ENCODE assay signal across 26 cellular contexts in the genomic region with DNA sequence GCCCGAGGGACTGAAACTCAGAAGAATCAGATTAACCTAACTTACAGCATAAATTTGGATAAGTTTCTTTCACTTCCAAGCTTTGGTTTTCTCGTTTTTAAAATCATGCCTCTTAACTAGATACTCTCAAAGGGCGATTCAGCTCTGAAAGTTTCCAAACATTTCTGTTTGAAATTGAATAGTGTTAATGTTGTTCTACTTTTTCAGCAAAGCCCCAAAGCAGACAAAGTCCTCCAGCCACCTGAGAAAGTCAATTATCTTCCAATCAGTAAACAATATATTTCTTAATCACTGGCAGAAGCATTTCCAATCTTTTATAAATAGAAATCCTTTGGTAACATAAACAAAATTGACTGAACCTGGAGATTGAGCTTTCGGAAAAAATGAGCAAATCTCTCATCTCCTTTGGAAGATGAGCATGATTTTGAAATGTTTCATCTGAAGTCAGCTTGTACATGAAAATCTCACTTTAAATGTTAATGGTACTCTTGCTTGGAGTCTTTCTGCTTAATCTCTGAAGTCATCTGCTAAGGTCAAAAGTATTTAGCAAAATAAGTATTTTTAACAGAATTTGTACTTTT.
DNase-seq lines count a peak whose midpoint lies in the region; ATAC-seq, FAIRE-seq and TF ChIP-seq lines count a peak whose summit lies in the region.
"Had no signal": no experiment of that assay in that cellular context is flagged by ENCODE, and none has a peak within 500 bp of the region (broad histone marks: within the 10 kb centered on the region; RNA-seq: fewer than 3 reads in every experiment).

No MANE protein-coding gene starts in this region.

- H3K4me3 ChIP-seq in OCI-LY3 (ENCODE audit: low read length) (no peak overlapping the region), neural cell (ENCODE audit: low read length) (peak overlapping the region; percentile 43), upper lobe of left lung (no peak overlapping the region)
- H3K4me3 ChIP-seq: A549; BLaER1 treated with 17β-estradiol and CSF1 and Interleukin-3, amounts not matched to agents 10 nM and 100 nM; GM23248 had no signal

- H2AFZ ChIP-seq in OCI-LY3 (ENCODE audit: low read depth, low read length), result no peak overlapping the region
- no peak overlapping the region for H2AFZ ChIP-seq in neural cell (ENCODE audit: low read depth, low read length)
- H2AFZ ChIP-seq: GM23248 had no signal

- TF ChIP-seq CTCF in OCI-LY3 (IDR thresholded peaks at IDR 0.05; ENCODE audit: low read depth, low read length), result no peak
- no peak for TF ChIP-seq CTCF in neural cell (IDR thresholded peaks at IDR 0.05; ENCODE audit: poor library complexity, severe bottlenecking)
- no peak for TF ChIP-seq CTCF in upper lobe of left lung (IDR thresholded peaks at IDR 0.05)

- WGBS in upper lobe of left lung, 2 donors, result 56 to 72% methylated on average over 4 of the region's 4 CpGs

- ATAC-seq in left lobe of liver (peak; percentile 79), upper lobe of left lung (ENCODE audit: low FRiP score in 2 of 2) (no peak), HG03280 (IDR thresholded peaks at IDR 0.05; ENCODE audit: unreplicated experiment) (no peak)
- ATAC-seq: A549 had no signal

- TF ChIP-seq EP300 in neural cell (conservative IDR thresholded peaks at IDR 0.05; ENCODE audit: poor library complexity, severe bottlenecking) (no peak), upper lobe of left lung (IDR thresholded peaks at IDR 0.05) (no peak)

- no peaks in the 10 kb centered on the region for H4K20me1 ChIP-seq in OCI-LY3 (ENCODE audit: insufficient read depth, low read length)
- no peaks in the 10 kb centered on the region for H4K20me1 ChIP-seq in neural cell (ENCODE audit: insufficient read depth)
- H4K20me1 ChIP-seq: BLaER1 treated with 17β-estradiol and CSF1 and Interleukin-3, amounts not matched to agents 10 nM and 100 nM had no signal

- peak overlapping the region; percentile 10; the same call in 1 of the 2 replicates for H3K4me2 ChIP-seq in OCI-LY3 (ENCODE audit: low read length)
- no peak overlapping the region for H3K4me2 ChIP-seq in neural cell (ENCODE audit: low read length)
- H3K4me2 ChIP-seq: A549; BLaER1 treated with 17β-estradiol and CSF1 and Interleukin-3, amounts not matched to agents 10 nM and 100 nM had no signal

- TF ChIP-seq RAD21 in neural cell (conservative IDR thresholded peaks at IDR 0.05), result no peak

- TF ChIP-seq POLR2A in GM12892 (IDR thresholded peaks at IDR 0.05; ENCODE audit: low read depth, low read length), result no peak
- no peak for TF ChIP-seq POLR2A in upper lobe of left lung (IDR thresholded peaks at IDR 0.05)

- H3K27ac ChIP-seq in OCI-LY3 (ENCODE audit: low read length), result no peak overlapping the region
- H3K27ac ChIP-seq in neural cell (ENCODE audit: low read length), result peak overlapping the region; percentile 72
- H3K27ac ChIP-seq in upper lobe of left lung, result no peak overlapping the region
- H3K27ac ChIP-seq: A549; BLaER1 treated with 17β-estradiol and CSF1 and Interleukin-3, amounts not matched to agents 10 nM and 100 nM; GM23248 had no signal

- H3K9ac ChIP-seq in OCI-LY3 (ENCODE audit: low read length), result no peak overlapping the region
- no peak overlapping the region for H3K9ac ChIP-seq in neural cell (ENCODE audit: low read length)
- H3K9ac ChIP-seq: BLaER1 treated with 17β-estradiol and CSF1 and Interleukin-3, amounts not matched to agents 10 nM and 100 nM; GM23248 had no signal

- H3K4me1 ChIP-seq in OCI-LY3 (ENCODE audit: low read length), result peaks cover 39% of the 10 kb centered on the region
- no peaks in the 10 kb centered on the region for H3K4me1 ChIP-seq in upper lobe of left lung
- H3K4me1 ChIP-seq: A549; BE2C; BLaER1 treated with 17β-estradiol and CSF1 and Interleukin-3, amounts not matched to agents 10 nM and 100 nM had no signal

- no peaks in the 10 kb centered on the region for H3K9me2 ChIP-seq in neural cell (ENCODE audit: insufficient read depth, low read length)

- H3K36me3 ChIP-seq in OCI-LY3 (replicated peaks; ENCODE audit: low read depth, low read length) (no peaks in the 10 kb centered on the region), neural cell (ENCODE audit: insufficient read depth, low read length) (no peaks in the 10 kb centered on the region), upper lobe of left lung (no peaks in the 10 kb centered on the region)
- H3K36me3 ChIP-seq: BE2C; BLaER1 treated with 17β-estradiol and CSF1 and Interleukin-3, amounts not matched to agents 10 nM and 100 nM had no signal

- no peak for DNase-seq in GM12892 (ENCODE audit: insufficient read length)
- no peak for DNase-seq in left lobe of liver (ENCODE audit: low spot score)
- no peak for DNase-seq in NCI-H1417 treated with DMSO at 0.1 percent for 48 hours (lab: John Stamatoyannopoulos, UW)
- DNase-seq in DMS79 treated with DMSO at 0.1 percent for 48 hours (lab: John Stamatoyannopoulos, UW), result no peak
- DNase-seq in upper lobe of left lung, result no peak
- DNase-seq: 8988T; ACHN; AML-193; BE2C; CD4-positive, alpha-beta T cell; CD8-positive, alpha-beta memory T cell; DMS 273 treated with DMSO at 0.1 percent for 48 hours; DMS79; GF-D8; GM23248; H7; HCEC 1CT had no signal

- H3K9me3 ChIP-seq in OCI-LY3 (ENCODE audit: insufficient read depth, low read length) (peaks cover 11% of the 10 kb centered on the region; the same call in 1 of the 2 replicates), neural cell (ENCODE audit: low read length) (no peaks in the 10 kb centered on the region), upper lobe of left lung (no peaks in the 10 kb centered on the region)
- H3K9me3 ChIP-seq: A549; BE2C; BLaER1 treated with 17β-estradiol and CSF1 and Interleukin-3, amounts not matched to agents 10 nM and 100 nM had no signal

- H3K79me2 ChIP-seq in OCI-LY3 (ENCODE audit: low read length) (no peaks in the 10 kb centered on the region), neural cell (replicated peaks; ENCODE audit: insufficient read depth, low read length) (no peaks in the 10 kb centered on the region)

- FAIRE-seq in GM12892 (lab: Jason Lieb, UNC), result peak; percentile 30
- FAIRE-seq: A549, D721Med, GM12891, GM19239, H1 had no signal

- no peaks in the 10 kb centered on the region for H3K27me3 ChIP-seq in OCI-LY3 (ENCODE audit: low read depth, low read length)
- H3K27me3 ChIP-seq in neural cell (ENCODE audit: insufficient read depth, low read depth, low read length), result no peaks in the 10 kb centered on the region
- H3K27me3 ChIP-seq in upper lobe of left lung, result no peaks in the 10 kb centered on the region
- H3K27me3 ChIP-seq: BE2C; BLaER1 treated with 17β-estradiol and CSF1 and Interleukin-3, amounts not matched to agents 10 nM and 100 nM had no signal

- H3F3A ChIP-seq in neural cell (ENCODE audit: insufficient read depth, low read length, poor library complexity, severe bottlenecking), result no peaks in the 10 kb centered on the region

TF ChIP-seq in neural cell, 6 proteins besides CTCF, POLR2A, EP300 and RAD21:
- TF ChIP-seq, protein P1, sequence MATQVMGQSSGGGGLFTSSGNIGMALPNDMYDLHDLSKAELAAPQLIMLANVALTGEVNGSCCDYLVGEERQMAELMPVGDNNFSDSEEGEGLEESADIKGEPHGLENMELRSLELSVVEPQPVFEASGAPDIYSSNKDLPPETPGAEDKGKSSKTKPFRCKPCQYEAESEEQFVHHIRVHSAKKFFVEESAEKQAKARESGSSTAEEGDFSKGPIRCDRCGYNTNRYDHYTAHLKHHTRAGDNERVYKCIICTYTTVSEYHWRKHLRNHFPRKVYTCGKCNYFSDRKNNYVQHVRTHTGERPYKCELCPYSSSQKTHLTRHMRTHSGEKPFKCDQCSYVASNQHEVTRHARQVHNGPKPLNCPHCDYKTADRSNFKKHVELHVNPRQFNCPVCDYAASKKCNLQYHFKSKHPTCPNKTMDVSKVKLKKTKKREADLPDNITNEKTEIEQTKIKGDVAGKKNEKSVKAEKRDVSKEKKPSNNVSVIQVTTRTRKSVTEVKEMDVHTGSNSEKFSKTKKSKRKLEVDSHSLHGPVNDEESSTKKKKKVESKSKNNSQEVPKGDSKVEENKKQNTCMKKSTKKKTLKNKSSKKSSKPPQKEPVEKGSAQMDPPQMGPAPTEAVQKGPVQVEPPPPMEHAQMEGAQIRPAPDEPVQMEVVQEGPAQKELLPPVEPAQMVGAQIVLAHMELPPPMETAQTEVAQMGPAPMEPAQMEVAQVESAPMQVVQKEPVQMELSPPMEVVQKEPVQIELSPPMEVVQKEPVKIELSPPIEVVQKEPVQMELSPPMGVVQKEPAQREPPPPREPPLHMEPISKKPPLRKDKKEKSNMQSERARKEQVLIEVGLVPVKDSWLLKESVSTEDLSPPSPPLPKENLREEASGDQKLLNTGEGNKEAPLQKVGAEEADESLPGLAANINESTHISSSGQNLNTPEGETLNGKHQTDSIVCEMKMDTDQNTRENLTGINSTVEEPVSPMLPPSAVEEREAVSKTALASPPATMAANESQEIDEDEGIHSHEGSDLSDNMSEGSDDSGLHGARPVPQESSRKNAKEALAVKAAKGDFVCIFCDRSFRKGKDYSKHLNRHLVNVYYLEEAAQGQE (IDR thresholded peaks at IDR 0.05; ENCODE audit: borderline replicate concordance), result no peak
- TF ChIP-seq MXI1 (conservative IDR thresholded peaks at IDR 0.05; ENCODE audit: poor library complexity, severe bottlenecking) (no peak), SMC3 (conservative IDR thresholded peaks at IDR 0.05; ENCODE audit: poor library complexity) (no peak), EZH2 (IDR thresholded peaks at IDR 0.05; ENCODE audit: borderline replicate concordance, insufficient read depth, low read length, poor library complexity, severe bottlenecking) (no peak), TAF1 (IDR thresholded peaks at IDR 0.05; ENCODE audit: low read depth) (no peak), POLR2AphosphoS5 (IDR thresholded peaks at IDR 0.05) (no peak)
